27 cellular contexts compared by ENCODE assay signal in genomic region chr2:199446996-199447395, GRCh38. TPM values are rescaled to one million over a fixed set of nuclear protein-coding genes. Genes with fewer than 3 reads are reported as not detected.
"Had no signal": no experiment of that assay in that cellular context is flagged by ENCODE, and none has a peak within 500 bp of the region (broad histone marks: within the 10 kb centered on the region; RNA-seq: fewer than 3 reads in every experiment).

No MANE protein-coding gene starts in this region.

- DNase-seq: activated CD4-positive, alpha-beta memory T cell treated with anti-CD3 and anti-CD28 coated beads, Interleukin-2, amount 10 ng/mL, durations not matched to agents 7 days and 5 days; activated CD4-positive, alpha-beta T cell treated with anti-CD3 and anti-CD28 coated beads, Interleukin-2, amount 10 ng/mL, durations not matched to agents 24 days and 14 days; activated CD8-positive, alpha-beta memory T cell treated with anti-CD3 and anti-CD28 coated beads, Interleukin-2, amount 50 U/mL, for 48 hours; activated gamma-delta T cell treated with Interleukin-2 at 50 U/mL for 16 hours; activated naive CD4-positive, alpha-beta T cell treated with anti-CD3 and anti-CD28 coated beads, Interleukin-2, amount 50 U/mL, for 16 hours; activated T-cell treated with anti-CD3 and anti-CD28 coated beads, Interleukin-2, amount 50 U/mL, for 24 hours; amygdala; caudate nucleus; foreskin keratinocyte; heart left ventricle; left ventricle myocardium superior; naive B cell; nephron progenitor cell; ovary; stimulated activated CD4-positive, alpha-beta T cell treated with anti-CD3 and anti-CD28 coated beads, Interleukin-12 subunit alpha, Interleukin-12 subunit beta, amount 100 ng/mL, for 4 hours; stimulated activated CD4-positive, alpha-beta T cell treated with anti-CD3 and anti-CD28 coated beads, Interleukin-4, amount 100 ng/mL, for 1 hour; stimulated activated naive CD8-positive, alpha-beta T cell treated with anti-CD3 and anti-CD28 coated beads, Interleukin-15, Interleukin-2, amounts not matched to agents 100 U/mL and 50 U/mL, for 24 hours; T-cell; testis; trophoblast cell had no signal

- H3K4me3 Mint-ChIP-seq: activated CD4-positive, alpha-beta memory T cell treated with anti-CD3 and anti-CD28 coated beads, Interleukin-2, amount 10 ng/mL, durations not matched to agents 7 days and 5 days; activated CD4-positive, alpha-beta T cell treated with anti-CD3 and anti-CD28 coated beads, Interleukin-2, amount 10 ng/mL, durations not matched to agents 24 days and 14 days; activated T-cell treated with anti-CD3 and anti-CD28 coated beads, Interleukin-2, amount 50 U/mL, for 24 hours; naive B cell; nephron progenitor cell; T-cell; T-helper 2 cell treated with Interferon-gamma antibody and Interleukin-4, amounts not matched to agents 5 μg/mL and 100 μg/mL, for 36 hours had no signal

- ATAC-seq: activated CD4-positive, CD25-positive, alpha-beta regulatory T cell treated with anti-CD3 and anti-CD28 coated beads, Interleukin-2, amount 50 U/mL, for 24 hours; esophagus mucosa; foreskin keratinocyte; heart left ventricle; left ventricle myocardium superior; sciatic nerve; stimulated activated naive CD8-positive, alpha-beta T cell treated with anti-CD3 and anti-CD28 coated beads, Interleukin-15, Interleukin-2, amounts not matched to agents 100 U/mL and 50 U/mL, for 24 hours; T-cell had no signal

- H3K27me3 ChIP-seq: foreskin keratinocyte, ovary, testis had no signal

- H3K36me3 ChIP-seq: heart left ventricle, neutrophil, ovary had no signal

- H3K4me1 Mint-ChIP-seq: activated CD4-positive, alpha-beta memory T cell treated with anti-CD3 and anti-CD28 coated beads, Interleukin-2, amount 10 ng/mL, durations not matched to agents 7 days and 5 days; activated CD4-positive, alpha-beta T cell treated with anti-CD3 and anti-CD28 coated beads, Interleukin-2, amount 10 ng/mL, durations not matched to agents 24 days and 14 days; naive B cell; T-cell had no signal

- H3K9me3 Mint-ChIP-seq: activated CD4-positive, alpha-beta memory T cell treated with anti-CD3 and anti-CD28 coated beads, Interleukin-2, amount 10 ng/mL, durations not matched to agents 7 days and 5 days; activated CD4-positive, alpha-beta T cell treated with anti-CD3 and anti-CD28 coated beads, Interleukin-2, amount 10 ng/mL, durations not matched to agents 24 days and 14 days; activated T-cell treated with anti-CD3 and anti-CD28 coated beads, Interleukin-2, amount 50 U/mL, for 24 hours; naive B cell; nephron progenitor cell; T-cell; T-helper 2 cell treated with Interferon-gamma antibody and Interleukin-4, amounts not matched to agents 5 μg/mL and 100 μg/mL, for 36 hours had no signal

- H3K9me3 ChIP-seq: heart left ventricle, neutrophil, ovary, testis had no signal

- H3K27ac Mint-ChIP-seq: activated CD4-positive, alpha-beta memory T cell treated with anti-CD3 and anti-CD28 coated beads, Interleukin-2, amount 10 ng/mL, durations not matched to agents 7 days and 5 days; activated CD4-positive, alpha-beta T cell treated with anti-CD3 and anti-CD28 coated beads, Interleukin-2, amount 10 ng/mL, durations not matched to agents 24 days and 14 days; activated T-cell treated with anti-CD3 and anti-CD28 coated beads, Interleukin-2, amount 50 U/mL, for 24 hours; naive B cell; nephron progenitor cell; progenitor cell of endocrine pancreas; T-cell; T-helper 2 cell treated with Interferon-gamma antibody and Interleukin-4, amounts not matched to agents 5 μg/mL and 100 μg/mL, for 36 hours had no signal

- H3K36me3 Mint-ChIP-seq: naive B cell, T-cell had no signal

- H3K4me1 ChIP-seq: foreskin keratinocyte, heart left ventricle, testis had no signal

- H3K4me3 ChIP-seq: heart left ventricle, ovary, skin epidermis, testis had no signal

RNA-seq across cellular contexts. Expression of gene SATB2, which starts 10.7 kb away (rescaled TPM):
- total RNA-seq: activated CD4-positive, alpha-beta T cell treated with anti-CD3 and anti-CD28 coated beads, Interleukin-2, amount 10 ng/mL, durations not matched to agents 24 days and 14 days had no signal
